Comparison of ENCODE assay signal across 16 cellular contexts in the genomic region with DNA sequence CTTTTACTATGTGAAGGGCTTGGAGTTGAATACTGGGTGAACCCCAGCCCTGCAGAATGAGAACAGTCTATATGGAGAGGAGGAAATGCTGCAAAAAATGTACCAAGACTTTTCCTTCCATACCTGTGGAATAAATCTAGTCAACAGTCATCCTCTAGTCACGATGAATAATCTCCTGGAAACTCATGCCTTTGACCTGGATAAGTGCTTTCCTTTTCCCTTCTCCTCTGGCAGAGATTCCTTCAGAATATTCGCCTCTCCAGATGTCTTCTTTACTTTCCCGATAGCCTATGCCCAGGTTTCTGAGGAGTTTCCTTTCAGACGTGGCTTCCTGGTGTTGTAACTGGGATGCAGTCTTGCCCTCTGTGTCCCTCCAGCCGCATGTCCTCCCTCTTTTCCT. TPM values are rescaled to one million over a fixed set of nuclear protein-coding genes. Genes with fewer than 3 reads are reported as not detected.
DNase-seq lines count a peak whose midpoint lies in the region; ATAC-seq, FAIRE-seq and TF ChIP-seq lines count a peak whose summit lies in the region.
"Had no signal": no experiment of that assay in that cellular context is flagged by ENCODE, and none has a peak within 500 bp of the region (broad histone marks: within the 10 kb centered on the region; RNA-seq: fewer than 3 reads in every experiment).

No MANE protein-coding gene starts in this region.

- peaks cover 23% of the 10 kb centered on the region for H3F3A ChIP-seq in SK-N-SH (replicated peaks; ENCODE audit: insufficient read depth)

- WGBS in SK-N-SH (ENCODE audit: low lambda C conversion rate): 71% methylated on average over 5 of the region's 5 CpGs

- H3K9ac ChIP-seq in SK-N-SH: no peak overlapping the region

- no peaks in the 10 kb centered on the region for H3K36me3 ChIP-seq in SK-N-SH (replicated peaks in 1 of 2; ENCODE audit: control insufficient read depth in 1 of 2, insufficient read depth in 2 of 2, low read length in 1 of 2)
- H3K36me3 ChIP-seq: ovary, upper lobe of left lung had no signal

- H3K27me3 ChIP-seq in SK-N-SH (ENCODE audit: insufficient read depth) (no peaks in the 10 kb centered on the region), dorsolateral prefrontal cortex (no peaks in the 10 kb centered on the region)
- H3K27me3 ChIP-seq: ovary, upper lobe of left lung had no signal

- TF ChIP-seq EP300 in SK-N-SH (IDR thresholded peaks at IDR 0.05; ENCODE audit: borderline replicate concordance in 1 of 2, low read depth in 1 of 2, low read length in 1 of 2): no peak; a peak in 1 of 4 replicates

- TF ChIP-seq RAD21 in SK-N-SH (IDR thresholded peaks at IDR 0.05; ENCODE audit: low read length): no peak

- no peaks in the 10 kb centered on the region for H4K20me1 ChIP-seq in SK-N-SH (ENCODE audit: insufficient read depth)

- CTCF ChIA-PET in SK-N-SH (lab: Yijun Ruan, JAX): interaction anchor here (0.9 to 2.6 kb wide), 5 partner anchors 13 to 981 kb away, joined by 3 to 13 read pairs (median 5); partner anchors contain the start of gene TIPARP

- H3K27ac ChIP-seq in SK-N-SH (ENCODE audit: low read depth in 2 of 2, low read length in 1 of 2) (no peak overlapping the region), dorsolateral prefrontal cortex (peak overlapping the region; percentile 58 to 100 (median 96)), skin epidermis (peak overlapping the region in 12 of 21 experiments; percentile 26 to 93 (median 86))
- H3K27ac ChIP-seq: 22Rv1, ovary had no signal

- peaks cover 15 to 68% of the 10 kb centered on the region in 2 experiments; a peak in 3 of 4 replicates for H3K4me1 ChIP-seq in SK-N-SH (ENCODE audit: control insufficient read depth in 1 of 2, insufficient read depth in 2 of 2, low read depth in 1 of 2, low read length in 1 of 2)

- no peaks in the 10 kb centered on the region for H3K9me2 ChIP-seq in SK-N-SH

- no peaks in the 10 kb centered on the region for H3K79me2 ChIP-seq in SK-N-SH (ENCODE audit: insufficient read depth)

- intact Hi-C loops in dorsolateral prefrontal cortex (cut with DNase I): loop anchor here (2.0 to 10.0 kb wide), 2 partner anchors 43 to 1117 kb away; no protein-coding TSS in a partner anchor

- no peak for DNase-seq in SK-N-SH
- DNase-seq in RCC 7860 (ENCODE audit: low spot score): peak; percentile 70
- DNase-seq in dorsolateral prefrontal cortex: no peak
- no peak for DNase-seq in NCI-H748 treated with DMSO at 0.1 percent for 48 hours (lab: John Stamatoyannopoulos, UW)
- no peak for DNase-seq in GM19239 (ENCODE audit: insufficient read length, low spot score)
- no peak for DNase-seq in cerebellar nuclear complex (lab: John Stamatoyannopoulos, UW)
- DNase-seq: amygdala, kidney, NCI-H2171, OCI-M1, ovary, upper lobe of left lung had no signal

- POLR2A ChIA-PET in SK-N-SH (lab: Yijun Ruan, JAX): no interaction called here

- TF ChIP-seq CTCF in SK-N-SH (IDR thresholded peaks at IDR 0.05) (no peak), dorsolateral prefrontal cortex (IDR thresholded peaks at IDR 0.05 in 54 of 56, conservative IDR thresholded peaks at IDR 0.05 in 2 of 56; ENCODE audit: low read depth in 1 of 56, partially characterized antibody in 56 of 56) (no peak)

- no peak for ATAC-seq in SK-N-SH treated with all-trans-retinoic acid at 6 μM for 48 hours
- ATAC-seq: WTC11 had no signal

- no peaks in the 10 kb centered on the region for H3K9me3 ChIP-seq in SK-N-SH
- H3K9me3 ChIP-seq: ovary, upper lobe of left lung had no signal

- no peak overlapping the region for H3K4me3 ChIP-seq in SK-N-SH (ENCODE audit: low read depth in 2 of 2, low read length in 1 of 2)
- no peak overlapping the region for H3K4me3 ChIP-seq in dorsolateral prefrontal cortex
- H3K4me3 ChIP-seq in skin epidermis: no peak overlapping the region
- H3K4me3 ChIP-seq: ovary, upper lobe of left lung had no signal

- no peak overlapping the region; the same call in 1 of the 2 replicates for H3K4me2 ChIP-seq in SK-N-SH

- H2AFZ ChIP-seq in SK-N-SH (ENCODE audit: low read depth): no peak overlapping the region

- FAIRE-seq in RCC 7860 (lab: Jason Lieb, UNC) (peak; percentile 64), GM19239 (lab: Jason Lieb, UNC) (no peak)
- FAIRE-seq: kidney had no signal

TF ChIP-seq in SK-N-SH, 30 proteins besides CTCF, POLR2A, EP300 and RAD21 (continues in another document):
- TF ChIP-seq PBX3 (IDR thresholded peaks at IDR 0.05) (peak; percentile 52; the same call in 1 of the 2 replicates), FOSL2 (IDR thresholded peaks at IDR 0.05; ENCODE audit: borderline replicate concordance, low read depth) (peak; percentile 73; the same call in 1 of the 2 replicates), JUND (IDR thresholded peaks at IDR 0.05) (peak; percentile 6; the same call in 1 of the 2 replicates), TCF12 (IDR thresholded peaks at IDR 0.05) (peak; percentile 42; the same call in 1 of the 2 replicates)

TF ChIP-seq in SK-N-SH treated with all-trans-retinoic acid at 6 μM for 48 hours, 23 proteins besides CTCF, POLR2A, EP300 and RAD21 (continues in another document):
- no peak for TF ChIP-seq PPARA (CRISPR knock-in tag; IDR thresholded peaks at IDR 0.05; ENCODE audit: borderline replicate concordance)
- TF ChIP-seq GLIS3 (CRISPR knock-in tag; IDR thresholded peaks at IDR 0.05): no peak
- no peak for TF ChIP-seq CSRNP3 (CRISPR knock-in tag; IDR thresholded peaks at IDR 0.05)
- no peak for TF ChIP-seq ZFP30 (CRISPR knock-in tag; IDR thresholded peaks at IDR 0.05)
- no peak for TF ChIP-seq ARNTL (CRISPR knock-in tag; IDR thresholded peaks at IDR 0.05; ENCODE audit: borderline replicate concordance, low read depth)
- TF ChIP-seq ISL1 (CRISPR knock-in tag; IDR thresholded peaks at IDR 0.05): no peak
- TF ChIP-seq ESRRG (CRISPR knock-in tag; IDR thresholded peaks at IDR 0.05): no peak
- no peak for TF ChIP-seq CSDC2 (CRISPR knock-in tag; IDR thresholded peaks at IDR 0.05)
- TF ChIP-seq TSHZ2 (CRISPR knock-in tag; IDR thresholded peaks at IDR 0.05): no peak
- TF ChIP-seq ZC3H10 (CRISPR knock-in tag; IDR thresholded peaks at IDR 0.05): no peak
- TF ChIP-seq TOX (CRISPR knock-in tag; IDR thresholded peaks at IDR 0.05; ENCODE audit: borderline replicate concordance): no peak
- no peak for TF ChIP-seq ZNF565 (CRISPR knock-in tag; conservative IDR thresholded peaks at IDR 0.05; ENCODE audit: low read depth)
- TF ChIP-seq, protein P1, sequence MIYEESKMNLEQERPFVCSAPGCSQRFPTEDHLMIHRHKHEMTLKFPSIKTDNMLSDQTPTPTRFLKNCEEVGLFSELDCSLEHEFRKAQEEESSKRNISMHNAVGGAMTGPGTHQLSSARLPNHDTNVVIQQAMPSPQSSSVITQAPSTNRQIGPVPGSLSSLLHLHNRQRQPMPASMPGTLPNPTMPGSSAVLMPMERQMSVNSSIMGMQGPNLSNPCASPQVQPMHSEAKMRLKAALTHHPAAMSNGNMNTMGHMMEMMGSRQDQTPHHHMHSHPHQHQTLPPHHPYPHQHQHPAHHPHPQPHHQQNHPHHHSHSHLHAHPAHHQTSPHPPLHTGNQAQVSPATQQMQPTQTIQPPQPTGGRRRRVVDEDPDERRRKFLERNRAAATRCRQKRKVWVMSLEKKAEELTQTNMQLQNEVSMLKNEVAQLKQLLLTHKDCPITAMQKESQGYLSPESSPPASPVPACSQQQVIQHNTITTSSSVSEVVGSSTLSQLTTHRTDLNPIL (CRISPR knock-in tag; IDR thresholded peaks at IDR 0.05; ENCODE audit: low read depth): no peak
- TF ChIP-seq BACH2 (CRISPR knock-in tag; IDR thresholded peaks at IDR 0.05; ENCODE audit: borderline replicate concordance): no peak
- no peak for TF ChIP-seq ZNF8 (CRISPR knock-in tag; IDR thresholded peaks at IDR 0.05)

RNA-seq across cellular contexts. Expression of gene CCNL1, which starts 28.1 kb away (rescaled TPM):
- polyA plus RNA-seq in SK-N-SH (2012; rRNA removed): 99.8 and 131 TPM in 2 replicates
- 27.3 and 29.6 TPM in 2 replicates for polyA plus RNA-seq in SK-N-SH (2012; cell fraction: cytosol; rRNA removed)
- polyA plus RNA-seq in SK-N-SH (2012; cell fraction: nucleus; rRNA removed): 490 and 685 TPM in 2 replicates
- total RNA-seq in dorsolateral prefrontal cortex: 100 to 1,000 TPM in 38 of 120 experiments, 10 to 100 TPM in 82; 53.0 to 156 (median 94.4) TPM

Comparison
In these comparisons a context has a peak if more than half of its experiments do, and no peak if none do; other contexts are left out.
1. H3K27ac ChIP-seq: peak in dorsolateral prefrontal cortex (59 of 59) and skin epidermis (12 of 21); none in SK-N-SH (0 of 2).